3 cellular contexts compared by ENCODE assay signal in genomic region chr9:21966140-21966851, GRCh38.
TF ChIP-seq lines count a peak whose summit lies in the region.

No MANE protein-coding gene starts in this region.

TF ChIP-seq in GM23338, 12 proteins besides CTCF, POLR2A, EP300 and RAD21:
- TF ChIP-seq EZH2phosphoT487 (IDR thresholded peaks at IDR 0.05; ENCODE audit: unreplicated experiment) = peak; percentile 41
- TF ChIP-seq, protein P1, sequence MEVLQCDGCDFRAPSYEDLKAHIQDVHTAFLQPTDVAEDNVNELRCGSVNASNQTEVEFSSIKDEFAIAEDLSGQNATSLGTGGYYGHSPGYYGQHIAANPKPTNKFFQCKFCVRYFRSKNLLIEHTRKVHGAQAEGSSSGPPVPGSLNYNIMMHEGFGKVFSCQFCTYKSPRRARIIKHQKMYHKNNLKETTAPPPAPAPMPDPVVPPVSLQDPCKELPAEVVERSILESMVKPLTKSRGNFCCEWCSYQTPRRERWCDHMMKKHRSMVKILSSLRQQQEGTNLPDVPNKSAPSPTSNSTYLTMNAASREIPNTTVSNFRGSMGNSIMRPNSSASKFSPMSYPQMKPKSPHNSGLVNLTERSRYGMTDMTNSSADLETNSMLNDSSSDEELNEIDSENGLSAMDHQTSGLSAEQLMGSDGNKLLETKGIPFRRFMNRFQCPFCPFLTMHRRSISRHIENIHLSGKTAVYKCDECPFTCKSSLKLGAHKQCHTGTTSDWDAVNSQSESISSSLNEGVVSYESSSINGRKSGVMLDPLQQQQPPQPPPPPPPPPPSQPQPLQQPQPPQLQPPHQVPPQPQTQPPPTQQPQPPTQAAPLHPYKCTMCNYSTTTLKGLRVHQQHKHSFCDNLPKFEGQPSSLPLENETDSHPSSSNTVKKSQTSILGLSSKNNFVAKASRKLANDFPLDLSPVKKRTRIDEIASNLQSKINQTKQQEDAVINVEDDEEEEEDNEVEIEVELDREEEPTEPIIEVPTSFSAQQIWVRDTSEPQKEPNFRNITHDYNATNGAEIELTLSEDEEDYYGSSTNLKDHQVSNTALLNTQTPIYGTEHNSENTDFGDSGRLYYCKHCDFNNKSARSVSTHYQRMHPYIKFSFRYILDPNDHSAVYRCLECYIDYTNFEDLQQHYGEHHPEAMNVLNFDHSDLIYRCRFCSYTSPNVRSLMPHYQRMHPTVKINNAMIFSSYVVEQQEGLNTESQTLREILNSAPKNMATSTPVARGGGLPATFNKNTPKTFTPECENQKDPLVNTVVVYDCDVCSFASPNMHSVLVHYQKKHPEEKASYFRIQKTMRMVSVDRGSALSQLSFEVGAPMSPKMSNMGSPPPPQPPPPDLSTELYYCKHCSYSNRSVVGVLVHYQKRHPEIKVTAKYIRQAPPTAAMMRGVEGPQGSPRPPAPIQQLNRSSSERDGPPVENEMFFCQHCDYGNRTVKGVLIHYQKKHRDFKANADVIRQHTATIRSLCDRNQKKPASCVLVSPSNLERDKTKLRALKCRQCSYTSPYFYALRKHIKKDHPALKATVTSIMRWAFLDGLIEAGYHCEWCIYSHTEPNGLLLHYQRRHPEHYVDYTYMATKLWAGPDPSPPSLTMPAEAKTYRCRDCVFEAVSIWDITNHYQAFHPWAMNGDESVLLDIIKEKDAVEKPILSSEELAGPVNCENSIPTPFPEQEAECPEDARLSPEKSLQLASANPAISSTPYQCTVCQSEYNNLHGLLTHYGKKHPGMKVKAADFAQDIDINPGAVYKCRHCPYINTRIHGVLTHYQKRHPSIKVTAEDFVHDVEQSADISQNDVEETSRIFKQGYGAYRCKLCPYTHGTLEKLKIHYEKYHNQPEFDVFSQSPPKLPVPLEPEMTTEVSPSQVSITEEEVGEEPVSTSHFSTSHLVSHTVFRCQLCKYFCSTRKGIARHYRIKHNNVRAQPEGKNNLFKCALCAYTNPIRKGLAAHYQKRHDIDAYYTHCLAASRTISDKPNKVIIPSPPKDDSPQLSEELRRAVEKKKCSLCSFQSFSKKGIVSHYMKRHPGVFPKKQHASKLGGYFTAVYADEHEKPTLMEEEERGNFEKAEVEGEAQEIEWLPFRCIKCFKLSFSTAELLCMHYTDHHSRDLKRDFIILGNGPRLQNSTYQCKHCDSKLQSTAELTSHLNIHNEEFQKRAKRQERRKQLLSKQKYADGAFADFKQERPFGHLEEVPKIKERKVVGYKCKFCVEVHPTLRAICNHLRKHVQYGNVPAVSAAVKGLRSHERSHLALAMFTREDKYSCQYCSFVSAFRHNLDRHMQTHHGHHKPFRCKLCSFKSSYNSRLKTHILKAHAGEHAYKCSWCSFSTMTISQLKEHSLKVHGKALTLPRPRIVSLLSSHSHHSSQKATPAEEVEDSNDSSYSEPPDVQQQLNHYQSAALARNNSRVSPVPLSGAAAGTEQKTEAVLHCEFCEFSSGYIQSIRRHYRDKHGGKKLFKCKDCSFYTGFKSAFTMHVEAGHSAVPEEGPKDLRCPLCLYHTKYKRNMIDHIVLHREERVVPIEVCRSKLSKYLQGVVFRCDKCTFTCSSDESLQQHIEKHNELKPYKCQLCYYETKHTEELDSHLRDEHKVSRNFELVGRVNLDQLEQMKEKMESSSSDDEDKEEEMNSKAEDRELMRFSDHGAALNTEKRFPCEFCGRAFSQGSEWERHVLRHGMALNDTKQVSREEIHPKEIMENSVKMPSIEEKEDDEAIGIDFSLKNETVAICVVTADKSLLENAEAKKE (CRISPR knock-in tag; IDR thresholded peaks at IDR 0.05) = no peak
TF ChIP-seq in GM23338: peak in this region for 1.

TF ChIP-seq in H1, 55 proteins besides CTCF, POLR2A, EP300 and RAD21:
- TF ChIP-seq CTBP2 (IDR thresholded peaks at IDR 0.05; ENCODE audit: borderline replicate concordance, insufficient read depth, insufficient read length, low read length) (no peak), TCF12 (IDR thresholded peaks at IDR 0.05; ENCODE audit: low read depth, low read length) (peak; percentile 65; the same call in 1 of the 2 replicates), KDM1A (IDR thresholded peaks at IDR 0.05; ENCODE audit: borderline replicate concordance, low read length) (no peak), EGR1 (IDR thresholded peaks at IDR 0.05; ENCODE audit: borderline replicate concordance, low read depth, low read length) (peak; percentile 32; the same call in 1 of the 2 replicates), CBX5 (IDR thresholded peaks at IDR 0.05; ENCODE audit: low read depth, low read length) (no peak)

TF ChIP-seq in SK-N-SH treated with all-trans-retinoic acid at 6 μM for 48 hours, 23 proteins besides CTCF, POLR2A, EP300 and RAD21:
- TF ChIP-seq ZNF70 (CRISPR knock-in tag; IDR thresholded peaks at IDR 0.05) = no peak
- no peak for TF ChIP-seq ZFP3 (CRISPR knock-in tag; IDR thresholded peaks at IDR 0.05)
